ENCODE assay signal across 1 cellular context in the genomic region with DNA sequence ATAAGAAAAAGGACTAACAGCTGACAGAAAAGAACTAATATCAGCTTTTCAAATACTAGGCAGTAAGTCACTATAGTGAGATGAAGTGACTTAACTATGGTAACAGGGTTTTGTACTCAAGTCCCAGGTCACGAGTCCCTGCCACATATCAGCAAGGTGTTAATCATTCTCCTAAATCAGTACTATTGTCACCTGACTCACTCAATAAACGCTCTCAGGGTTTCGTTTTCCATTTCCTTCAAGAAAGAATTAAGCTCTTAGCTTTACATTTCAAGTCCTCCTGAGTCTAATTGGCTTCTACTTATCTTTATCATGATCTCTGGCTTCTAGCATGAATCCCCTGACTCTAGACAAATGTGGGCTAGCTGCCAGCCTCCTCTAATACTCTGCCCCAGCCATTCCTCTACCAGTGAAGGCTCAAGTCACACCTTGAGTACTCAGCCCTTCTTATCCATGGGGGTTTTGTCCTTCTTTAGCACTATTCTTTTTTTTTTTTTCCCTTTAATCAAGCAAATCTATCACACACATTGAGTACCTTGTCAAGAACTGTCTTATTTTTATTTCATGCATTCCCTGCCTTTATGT.
A peak's percentile ranks its signal among the peaks of the same experiment; 100 is the strongest.
TF ChIP-seq lines count a peak whose summit lies in the region.

No MANE protein-coding gene starts in this region.

TF ChIP-seq in GM12878, 131 proteins besides CTCF, POLR2A, EP300 and RAD21:
- TF ChIP-seq BHLHE40 (IDR thresholded peaks at IDR 0.05; ENCODE audit: borderline replicate concordance in 1 of 2, low read depth in 2 of 2, low read length in 1 of 2), result peak; percentile 92 to 93
- TF ChIP-seq RCOR1 (conservative IDR thresholded peaks at IDR 0.05; ENCODE audit: low read depth, low read length), result no peak
- TF ChIP-seq BCL11A (IDR thresholded peaks at IDR 0.05; ENCODE audit: low read depth, low read length), result no peak
- no peak for TF ChIP-seq ZNF24 (IDR thresholded peaks at IDR 0.05)
- TF ChIP-seq, protein P1, sequence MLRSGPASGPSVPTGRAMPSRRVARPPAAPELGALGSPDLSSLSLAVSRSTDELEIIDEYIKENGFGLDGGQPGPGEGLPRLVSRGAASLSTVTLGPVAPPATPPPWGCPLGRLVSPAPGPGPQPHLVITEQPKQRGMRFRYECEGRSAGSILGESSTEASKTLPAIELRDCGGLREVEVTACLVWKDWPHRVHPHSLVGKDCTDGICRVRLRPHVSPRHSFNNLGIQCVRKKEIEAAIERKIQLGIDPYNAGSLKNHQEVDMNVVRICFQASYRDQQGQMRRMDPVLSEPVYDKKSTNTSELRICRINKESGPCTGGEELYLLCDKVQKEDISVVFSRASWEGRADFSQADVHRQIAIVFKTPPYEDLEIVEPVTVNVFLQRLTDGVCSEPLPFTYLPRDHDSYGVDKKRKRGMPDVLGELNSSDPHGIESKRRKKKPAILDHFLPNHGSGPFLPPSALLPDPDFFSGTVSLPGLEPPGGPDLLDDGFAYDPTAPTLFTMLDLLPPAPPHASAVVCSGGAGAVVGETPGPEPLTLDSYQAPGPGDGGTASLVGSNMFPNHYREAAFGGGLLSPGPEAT (IDR thresholded peaks at IDR 0.05; ENCODE audit: low read depth), result 0 out of 2 replicates have a peak, but pooled peaks have one; percentile 12
- no peak for TF ChIP-seq FOXK2 (IDR thresholded peaks at IDR 0.05)
- TF ChIP-seq RAD51 (IDR thresholded peaks at IDR 0.05), result peak; percentile 94
- TF ChIP-seq POU2F2 (IDR thresholded peaks at IDR 0.05; ENCODE audit: borderline replicate concordance, low read depth, low read length), result no peak
- TF ChIP-seq NBN (IDR thresholded peaks at IDR 0.05), result 0 out of 2 replicates have a peak, but pooled peaks have one; percentile 39
- TF ChIP-seq, protein P2, sequence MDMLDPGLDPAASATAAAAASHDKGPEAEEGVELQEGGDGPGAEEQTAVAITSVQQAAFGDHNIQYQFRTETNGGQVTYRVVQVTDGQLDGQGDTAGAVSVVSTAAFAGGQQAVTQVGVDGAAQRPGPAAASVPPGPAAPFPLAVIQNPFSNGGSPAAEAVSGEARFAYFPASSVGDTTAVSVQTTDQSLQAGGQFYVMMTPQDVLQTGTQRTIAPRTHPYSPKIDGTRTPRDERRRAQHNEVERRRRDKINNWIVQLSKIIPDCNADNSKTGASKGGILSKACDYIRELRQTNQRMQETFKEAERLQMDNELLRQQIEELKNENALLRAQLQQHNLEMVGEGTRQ (IDR thresholded peaks at IDR 0.05; ENCODE audit: borderline replicate concordance, low read depth, low read length), result peak; percentile 39; the same call in 1 of the 2 replicates
- no peak for TF ChIP-seq LARP7 (IDR thresholded peaks at IDR 0.05)
- peak; percentile 63; the same call in 1 of the 2 replicates for TF ChIP-seq MTA2 (IDR thresholded peaks at IDR 0.05; ENCODE audit: low read depth)
- TF ChIP-seq YBX1 (IDR thresholded peaks at IDR 0.05), result no peak
